Comparison of ENCODE assay signal across 1 cellular context in genomic region chr12:31728917-31729640, GRCh38.
TF ChIP-seq lines count a peak whose summit lies in the region.

TSS of gene AMN1 (minus strand) at chr12:31729021. CDS start at chr12:31729008, 13 bp downstream.

TF ChIP-seq in HepG2, 621 proteins besides CTCF, POLR2A, EP300 and RAD21 (continued from another document and continues in another):
- TF ChIP-seq ARNTL (CRISPR knock-in tag; IDR thresholded peaks at IDR 0.05) (peak; percentile 61), NFIB (CRISPR knock-in tag; IDR thresholded peaks at IDR 0.05; ENCODE audit: borderline replicate concordance) (no peak), IRX3 (CRISPR knock-in tag; IDR thresholded peaks at IDR 0.05; ENCODE audit: borderline replicate concordance, low read depth) (no peak), ZNF775 (CRISPR knock-in tag; IDR thresholded peaks at IDR 0.05; ENCODE audit: borderline replicate concordance) (no peak), ZC3H13 (CRISPR knock-in tag; IDR thresholded peaks at IDR 0.05) (no peak), SETDB1 (CRISPR knock-in tag; IDR thresholded peaks at IDR 0.05; ENCODE audit: borderline replicate concordance) (no peak), HOXD1 (CRISPR knock-in tag; IDR thresholded peaks at IDR 0.05) (no peak; the same call in 1 of the 2 replicates), FOXO1 (CRISPR knock-in tag; IDR thresholded peaks at IDR 0.05) (peak; percentile 21; the same call in 1 of the 2 replicates), ARNT2 (CRISPR knock-in tag; IDR thresholded peaks at IDR 0.05; ENCODE audit: low read depth) (peak; percentile 67; the same call in 1 of the 2 replicates), NBN (conservative IDR thresholded peaks at IDR 0.05) (no peak), RORA (CRISPR knock-in tag; IDR thresholded peaks at IDR 0.05) (no peak), TOPORS (CRISPR knock-in tag; IDR thresholded peaks at IDR 0.05) (no peak), NCOA1 (CRISPR knock-in tag; IDR thresholded peaks at IDR 0.05) (no peak), ZMYM4 (CRISPR knock-in tag; IDR thresholded peaks at IDR 0.05) (peak; percentile 89), E2F5 (CRISPR knock-in tag; conservative IDR thresholded peaks at IDR 0.05) (0 out of 2 replicates have a peak, but pooled peaks have one; percentile 13), TSC22D2 (CRISPR knock-in tag; IDR thresholded peaks at IDR 0.05; ENCODE audit: borderline replicate concordance) (no peak), ERF (CRISPR knock-in tag; IDR thresholded peaks at IDR 0.05) (0 out of 2 replicates have a peak, but pooled peaks have one; percentile 69), DMTF1 (CRISPR knock-in tag; IDR thresholded peaks at IDR 0.05) (0 out of 2 replicates have a peak, but pooled peaks have one; percentile 38), ZNF17 (CRISPR knock-in tag; IDR thresholded peaks at IDR 0.05) (no peak), TP53 (CRISPR knock-in tag; conservative IDR thresholded peaks at IDR 0.05) (no peak), POLR2G (IDR thresholded peaks at IDR 0.05; ENCODE audit: low read depth, low read length) (peak; percentile 72), ZNF496 (CRISPR knock-in tag; IDR thresholded peaks at IDR 0.05; ENCODE audit: insufficient replicate concordance) (no peak), FOXA1 (IDR thresholded peaks at IDR 0.05) (no peak), FOXA1 (CRISPR knock-in tag; IDR thresholded peaks at IDR 0.05) (0 out of 2 replicates have a peak, but pooled peaks have one; percentile 2), HOXA3 (CRISPR knock-in tag; IDR thresholded peaks at IDR 0.05) (peak; percentile 90), LBX2 (CRISPR knock-in tag; IDR thresholded peaks at IDR 0.05; ENCODE audit: borderline replicate concordance) (no peak), BCL6 (CRISPR knock-in tag; IDR thresholded peaks at IDR 0.05) (peak; percentile 95), HOXA9 (CRISPR knock-in tag; IDR thresholded peaks at IDR 0.05; ENCODE audit: borderline replicate concordance) (no peak), MEF2D (CRISPR knock-in tag; IDR thresholded peaks at IDR 0.05) (peak; percentile 33; the same call in 1 of the 2 replicates), TARDBP (CRISPR knock-in tag; IDR thresholded peaks at IDR 0.05) (peak; percentile 81), NR2C2 (CRISPR knock-in tag; IDR thresholded peaks at IDR 0.05; ENCODE audit: borderline replicate concordance) (peak; percentile 81), RXRB (CRISPR knock-in tag; IDR thresholded peaks at IDR 0.05; ENCODE audit: borderline replicate concordance) (peak; percentile 54; the same call in 1 of the 2 replicates), ZNF317 (CRISPR knock-in tag; IDR thresholded peaks at IDR 0.05) (peak; percentile 86), ARID2 (CRISPR knock-in tag; IDR thresholded peaks at IDR 0.05; ENCODE audit: borderline replicate concordance) (no peak; the same call in 1 of the 2 replicates), ZBTB42 (CRISPR knock-in tag; IDR thresholded peaks at IDR 0.05) (no peak), PTBP1 (IDR thresholded peaks at IDR 0.05; ENCODE audit: low read depth, low read length, poor library complexity, severe bottlenecking) (no peak), FUBP1 (CRISPR knock-in tag; IDR thresholded peaks at IDR 0.05; ENCODE audit: borderline replicate concordance) (no peak), ZNF747 (CRISPR knock-in tag; IDR thresholded peaks at IDR 0.05; ENCODE audit: borderline replicate concordance) (no peak), ZNF264 (CRISPR knock-in tag; IDR thresholded peaks at IDR 0.05) (no peak), CBX5 (CRISPR knock-in tag; IDR thresholded peaks at IDR 0.05; ENCODE audit: borderline replicate concordance) (no peak; the same call in 1 of the 2 replicates), SIN3A (IDR thresholded peaks at IDR 0.05; ENCODE audit: borderline replicate concordance, low read depth, low read length) (0 out of 2 replicates have a peak, but pooled peaks have one; percentile 7), ZNF326 (CRISPR knock-in tag; IDR thresholded peaks at IDR 0.05; ENCODE audit: borderline replicate concordance) (no peak), ASH2L (IDR thresholded peaks at IDR 0.05; ENCODE audit: insufficient read length, low read depth, low read length) (peak; percentile 19), TEAD3 (CRISPR knock-in tag; optimal IDR thresholded peaks at IDR 0.05; ENCODE audit: borderline replicate concordance) (peak; percentile 59), TRIM24 (CRISPR knock-in tag; IDR thresholded peaks at IDR 0.05) (no peak), NKX3-1 (CRISPR knock-in tag; IDR thresholded peaks at IDR 0.05) (peak; percentile 70; the same call in 1 of the 2 replicates), MBNL3 (CRISPR knock-in tag; conservative IDR thresholded peaks at IDR 0.05) (no peak)
- TF ChIP-seq, protein P1, sequence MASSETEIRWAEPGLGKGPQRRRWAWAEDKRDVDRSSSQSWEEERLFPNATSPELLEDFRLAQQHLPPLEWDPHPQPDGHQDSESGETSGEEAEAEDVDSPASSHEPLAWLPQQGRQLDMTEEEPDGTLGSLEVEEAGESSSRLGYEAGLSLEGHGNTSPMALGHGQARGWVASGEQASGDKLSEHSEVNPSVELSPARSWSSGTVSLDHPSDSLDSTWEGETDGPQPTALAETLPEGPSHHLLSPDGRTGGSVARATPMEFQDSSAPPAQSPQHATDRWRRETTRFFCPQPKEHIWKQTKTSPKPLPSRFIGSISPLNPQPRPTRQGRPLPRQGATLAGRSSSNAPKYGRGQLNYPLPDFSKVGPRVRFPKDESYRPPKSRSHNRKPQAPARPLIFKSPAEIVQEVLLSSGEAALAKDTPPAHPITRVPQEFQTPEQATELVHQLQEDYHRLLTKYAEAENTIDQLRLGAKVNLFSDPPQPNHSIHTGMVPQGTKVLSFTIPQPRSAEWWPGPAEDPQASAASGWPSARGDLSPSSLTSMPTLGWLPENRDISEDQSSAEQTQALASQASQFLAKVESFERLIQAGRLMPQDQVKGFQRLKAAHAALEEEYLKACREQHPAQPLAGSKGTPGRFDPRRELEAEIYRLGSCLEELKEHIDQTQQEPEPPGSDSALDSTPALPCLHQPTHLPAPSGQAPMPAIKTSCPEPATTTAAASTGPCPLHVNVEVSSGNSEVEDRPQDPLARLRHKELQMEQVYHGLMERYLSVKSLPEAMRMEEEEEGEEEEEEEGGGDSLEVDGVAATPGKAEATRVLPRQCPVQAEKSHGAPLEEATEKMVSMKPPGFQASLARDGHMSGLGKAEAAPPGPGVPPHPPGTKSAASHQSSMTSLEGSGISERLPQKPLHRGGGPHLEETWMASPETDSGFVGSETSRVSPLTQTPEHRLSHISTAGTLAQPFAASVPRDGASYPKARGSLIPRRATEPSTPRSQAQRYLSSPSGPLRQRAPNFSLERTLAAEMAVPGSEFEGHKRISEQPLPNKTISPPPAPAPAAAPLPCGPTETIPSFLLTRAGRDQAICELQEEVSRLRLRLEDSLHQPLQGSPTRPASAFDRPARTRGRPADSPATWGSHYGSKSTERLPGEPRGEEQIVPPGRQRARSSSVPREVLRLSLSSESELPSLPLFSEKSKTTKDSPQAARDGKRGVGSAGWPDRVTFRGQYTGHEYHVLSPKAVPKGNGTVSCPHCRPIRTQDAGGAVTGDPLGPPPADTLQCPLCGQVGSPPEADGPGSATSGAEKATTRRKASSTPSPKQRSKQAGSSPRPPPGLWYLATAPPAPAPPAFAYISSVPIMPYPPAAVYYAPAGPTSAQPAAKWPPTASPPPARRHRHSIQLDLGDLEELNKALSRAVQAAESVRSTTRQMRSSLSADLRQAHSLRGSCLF (CRISPR knock-in tag; IDR thresholded peaks at IDR 0.05; ENCODE audit: borderline replicate concordance): no peak
- TF ChIP-seq, protein P2, sequence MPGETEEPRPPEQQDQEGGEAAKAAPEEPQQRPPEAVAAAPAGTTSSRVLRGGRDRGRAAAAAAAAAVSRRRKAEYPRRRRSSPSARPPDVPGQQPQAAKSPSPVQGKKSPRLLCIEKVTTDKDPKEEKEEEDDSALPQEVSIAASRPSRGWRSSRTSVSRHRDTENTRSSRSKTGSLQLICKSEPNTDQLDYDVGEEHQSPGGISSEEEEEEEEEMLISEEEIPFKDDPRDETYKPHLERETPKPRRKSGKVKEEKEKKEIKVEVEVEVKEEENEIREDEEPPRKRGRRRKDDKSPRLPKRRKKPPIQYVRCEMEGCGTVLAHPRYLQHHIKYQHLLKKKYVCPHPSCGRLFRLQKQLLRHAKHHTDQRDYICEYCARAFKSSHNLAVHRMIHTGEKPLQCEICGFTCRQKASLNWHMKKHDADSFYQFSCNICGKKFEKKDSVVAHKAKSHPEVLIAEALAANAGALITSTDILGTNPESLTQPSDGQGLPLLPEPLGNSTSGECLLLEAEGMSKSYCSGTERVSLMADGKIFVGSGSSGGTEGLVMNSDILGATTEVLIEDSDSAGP (CRISPR knock-in tag; IDR thresholded peaks at IDR 0.05; ENCODE audit: borderline replicate concordance): peak; percentile 85
- TF ChIP-seq, protein P3, sequence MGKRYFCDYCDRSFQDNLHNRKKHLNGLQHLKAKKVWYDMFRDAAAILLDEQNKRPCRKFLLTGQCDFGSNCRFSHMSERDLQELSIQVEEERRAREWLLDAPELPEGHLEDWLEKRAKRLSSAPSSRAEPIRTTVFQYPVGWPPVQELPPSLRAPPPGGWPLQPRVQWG (CRISPR knock-in tag; IDR thresholded peaks at IDR 0.05; ENCODE audit: borderline replicate concordance, low read depth): no peak
- TF ChIP-seq, protein P4, sequence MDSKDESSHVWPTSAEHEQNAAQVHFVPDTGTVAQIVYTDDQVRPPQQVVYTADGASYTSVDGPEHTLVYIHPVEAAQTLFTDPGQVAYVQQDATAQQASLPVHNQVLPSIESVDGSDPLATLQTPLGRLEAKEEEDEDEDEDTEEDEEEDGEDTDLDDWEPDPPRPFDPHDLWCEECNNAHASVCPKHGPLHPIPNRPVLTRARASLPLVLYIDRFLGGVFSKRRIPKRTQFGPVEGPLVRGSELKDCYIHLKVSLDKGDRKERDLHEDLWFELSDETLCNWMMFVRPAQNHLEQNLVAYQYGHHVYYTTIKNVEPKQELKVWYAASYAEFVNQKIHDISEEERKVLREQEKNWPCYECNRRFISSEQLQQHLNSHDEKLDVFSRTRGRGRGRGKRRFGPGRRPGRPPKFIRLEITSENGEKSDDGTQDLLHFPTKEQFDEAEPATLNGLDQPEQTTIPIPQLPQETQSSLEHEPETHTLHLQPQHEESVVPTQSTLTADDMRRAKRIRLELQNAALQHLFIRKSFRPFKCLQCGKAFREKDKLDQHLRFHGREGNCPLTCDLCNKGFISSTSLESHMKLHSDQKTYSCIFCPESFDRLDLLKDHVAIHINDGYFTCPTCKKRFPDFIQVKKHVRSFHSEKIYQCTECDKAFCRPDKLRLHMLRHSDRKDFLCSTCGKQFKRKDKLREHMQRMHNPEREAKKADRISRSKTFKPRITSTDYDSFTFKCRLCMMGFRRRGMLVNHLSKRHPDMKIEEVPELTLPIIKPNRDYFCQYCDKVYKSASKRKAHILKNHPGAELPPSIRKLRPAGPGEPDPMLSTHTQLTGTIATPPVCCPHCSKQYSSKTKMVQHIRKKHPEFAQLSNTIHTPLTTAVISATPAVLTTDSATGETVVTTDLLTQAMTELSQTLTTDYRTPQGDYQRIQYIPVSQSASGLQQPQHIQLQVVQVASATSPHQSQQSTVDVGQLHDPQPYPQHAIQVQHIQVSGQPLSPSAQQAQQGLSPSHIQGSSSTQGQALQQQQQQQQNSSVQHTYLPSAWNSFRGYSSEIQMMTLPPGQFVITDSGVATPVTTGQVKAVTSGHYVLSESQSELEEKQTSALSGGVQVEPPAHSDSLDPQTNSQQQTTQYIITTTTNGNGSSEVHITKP (CRISPR knock-in tag; IDR thresholded peaks at IDR 0.05; ENCODE audit: low read depth): peak; percentile 34; the same call in 1 of the 2 replicates
- TF ChIP-seq, protein P5, sequence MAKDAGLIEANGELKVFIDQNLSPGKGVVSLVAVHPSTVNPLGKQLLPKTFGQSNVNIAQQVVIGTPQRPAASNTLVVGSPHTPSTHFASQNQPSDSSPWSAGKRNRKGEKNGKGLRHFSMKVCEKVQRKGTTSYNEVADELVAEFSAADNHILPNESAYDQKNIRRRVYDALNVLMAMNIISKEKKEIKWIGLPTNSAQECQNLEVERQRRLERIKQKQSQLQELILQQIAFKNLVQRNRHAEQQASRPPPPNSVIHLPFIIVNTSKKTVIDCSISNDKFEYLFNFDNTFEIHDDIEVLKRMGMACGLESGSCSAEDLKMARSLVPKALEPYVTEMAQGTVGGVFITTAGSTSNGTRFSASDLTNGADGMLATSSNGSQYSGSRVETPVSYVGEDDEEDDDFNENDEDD (CRISPR knock-in tag; IDR thresholded peaks at IDR 0.05; ENCODE audit: borderline replicate concordance): peak; percentile 71; the same call in 1 of the 2 replicates
